11 cellular contexts compared by ENCODE assay signal in genomic region chr19:48443731-48444128, GRCh38. TPM values are rescaled to one million over a fixed set of nuclear protein-coding genes. Genes with fewer than 3 reads are reported as not detected.
DNase-seq lines count a peak whose midpoint lies in the region; ATAC-seq, FAIRE-seq and TF ChIP-seq lines count a peak whose summit lies in the region.
"Had no signal": no experiment of that assay in that cellular context is flagged by ENCODE, and none has a peak within 500 bp of the region (broad histone marks: within the 10 kb centered on the region; RNA-seq: fewer than 3 reads in every experiment).

No MANE protein-coding gene starts in this region.

- H3K79me2 ChIP-seq in K562 (ENCODE audit: control insufficient read depth, insufficient read depth, low read length): peaks cover 30% of the 10 kb centered on the region

- H2AFZ ChIP-seq in K562 (ENCODE audit: low read depth, low read length): no peak overlapping the region

- H3K9me3 ChIP-seq in HUES6 (ENCODE audit: control insufficient read depth, insufficient read depth, low read depth, low read length) (no peaks in the 10 kb centered on the region), K562 (replicated peaks; ENCODE audit: control insufficient read depth, insufficient read depth, low read depth, low read length) (no peaks in the 10 kb centered on the region)
- H3K9me3 ChIP-seq: SJSA1 had no signal

- DNase-seq in K562 (ENCODE audit: extremely low read depth in 1 of 4, low spot score in 3 of 4) (peak in 1 of 4 experiments; percentile 16), retina (peak; percentile 26)
- DNase-seq in NK-92 treated with Interleukin-12 subunit alpha and Interleukin-12 subunit beta, amount 100 ng/mL, for 24 hours (lab: John Stamatoyannopoulos, UW): no peak
- DNase-seq: activated CD8-positive, alpha-beta memory T cell treated with anti-CD3 and anti-CD28 coated beads for 24 hours; GDM1; NCI-H1694; occipital lobe had no signal

- ATAC-seq in K562 (no peak), GM21576 (IDR thresholded peaks at IDR 0.05; ENCODE audit: unreplicated experiment) (no peak), HG03135 (IDR thresholded peaks at IDR 0.05; ENCODE audit: unreplicated experiment) (no peak)

- no peak overlapping the region for H3K27ac ChIP-seq in HUES6 (ENCODE audit: low read depth, low read length)
- H3K27ac ChIP-seq in K562 (ENCODE audit: extremely low read depth, low read depth, low read length): no peak overlapping the region
- H3K27ac ChIP-seq: SJSA1 had no signal

- TF ChIP-seq CTCF in K562 (IDR thresholded peaks at IDR 0.05 in 2 of 3, conservative IDR thresholded peaks at IDR 0.05 in 1 of 3; ENCODE audit: insufficient read depth in 2 of 3, low read depth in 1 of 3, low read length in 3 of 3): no peak

- BruUV-seq in K562 (replicated peaks; lab: Mats Ljungman, UMichigan): no TSS peak

- no peak for TF ChIP-seq POLR2A in K562 (conservative IDR thresholded peaks at IDR 0.05)

- TF ChIP-seq RAD21 in K562 (CRISPR knock-in tag; conservative IDR thresholded peaks at IDR 0.05 in 1 of 2, IDR thresholded peaks at IDR 0.05 in 1 of 2): no peak

- WGBS in K562 (ENCODE audit: insufficient coverage, low coverage, missing lambda C conversion rate): 100% methylated on average over 2 of the region's 45 CpGs

- no peak for TF ChIP-seq EP300 in K562 (IDR thresholded peaks at IDR 0.05; ENCODE audit: low read length)

- peak overlapping the region; percentile 85; the same call in 1 of the 2 replicates for H3K4me3 ChIP-seq in HUES6 (ENCODE audit: low read depth, low read length)
- no peak overlapping the region for H3K4me3 ChIP-seq in K562
- H3K4me3 ChIP-seq: SJSA1 had no signal

- intact Hi-C loops in K562 (cut with micrococcal nuclease): no loop called here

- H3K9ac ChIP-seq in HUES6 (ENCODE audit: low read length) (no peak overlapping the region), K562 (ENCODE audit: insufficient read depth in 1 of 2, low read depth in 2 of 2, low read length in 2 of 2) (no peak overlapping the region)

- H3K4me1 ChIP-seq in HUES6 (ENCODE audit: control insufficient read depth, insufficient read depth, low read length) (peaks cover 7% of the 10 kb centered on the region), K562 (replicated peaks in 1 of 2; ENCODE audit: control insufficient read depth in 2 of 2, insufficient read depth in 2 of 2, low read length in 2 of 2) (peaks cover 12 to 14% of the 10 kb centered on the region in 2 experiments)

- H3K4me2 ChIP-seq in K562 (ENCODE audit: insufficient read depth, low read length): no peak overlapping the region

- no peak for FAIRE-seq in K562 (lab: Jason Lieb, UNC)

- H4K20me1 ChIP-seq in K562 (replicated peaks; ENCODE audit: control insufficient read depth, insufficient read depth, low read length): no peaks in the 10 kb centered on the region

- no peaks in the 10 kb centered on the region for H3K9me1 ChIP-seq in K562 (ENCODE audit: control insufficient read depth, insufficient read depth, low read length)

- peaks cover 19% of the 10 kb centered on the region; the same call in 1 of the 2 replicates for H3K27me3 ChIP-seq in HUES6 (ENCODE audit: control insufficient read depth, insufficient read depth, low read length)
- H3K27me3 ChIP-seq in K562 (ENCODE audit: control insufficient read depth in 2 of 2, insufficient read depth in 2 of 2, low read length in 2 of 2): no peaks in the 10 kb centered on the region

- CTCF ChIA-PET in K562 (lab: Yijun Ruan, JAX; ENCODE audit: low intra/inter-chr PET ratio): no interaction called here

- POLR2A ChIA-PET in K562 (lab: Yijun Ruan, JAX): no interaction called here

- peaks cover 32% of the 10 kb centered on the region for H3K36me3 ChIP-seq in HUES6 (ENCODE audit: control insufficient read depth, insufficient read depth, low read length)
- H3K36me3 ChIP-seq in K562 (ENCODE audit: control insufficient read depth, insufficient read depth, low read length): peaks cover 47% of the 10 kb centered on the region

- in situ Hi-C loops in K562 (cut with MboI): no loop called here

RNA-seq across cellular contexts. Expression of gene GRWD1, which starts 2.1 kb away (rescaled TPM):
- total RNA-seq in K562 (2011; cell fraction: chromatin; rRNA removed; ENCODE audit: low replicate concordance): 26.3 and 57.2 TPM in 2 replicates
- 42.0 and 43.3 TPM in 2 replicates for total RNA-seq in K562 (2011; cell fraction: nucleolus; rRNA removed)
- total RNA-seq in K562 (2011; cell fraction: nucleoplasm; rRNA removed): 29.6 and 33.7 TPM in 2 replicates
- 44.0 and 48.7 TPM in 2 replicates for total RNA-seq in K562 (2014; rRNA removed)
- total RNA-seq in K562 (2014; rRNA removed; fragmentation: Illumina TruSeq; extraction: Trizol): 20.4 and 21.2 TPM in 2 replicates
- total RNA-seq in K562 (2015; rRNA removed; fragmentation: Illumina TruSeq; extraction: Trizol): 47.2 and 50.6 TPM in 2 replicates
- total RNA-seq in K562 (2021): 87.2 and 88.2 TPM in 2 replicates
- 22.2 and 22.4 TPM in 2 replicates for polyA plus RNA-seq in K562 (2011; rRNA removed)
- polyA plus RNA-seq in K562 (2011; cell fraction: cytosol; rRNA removed): 20.0 and 52.3 TPM in 2 replicates
- 13.5 and 20.7 TPM in 2 replicates for polyA plus RNA-seq in K562 (2011; cell fraction: nucleus; rRNA removed)
- 26.6 and 47.2 TPM in 2 replicates for polyA plus RNA-seq in K562 (2012)
- 24.5 and 44.3 TPM in 2 replicates for polyA plus RNA-seq in K562 (2014; fragmentation: Illumina TruSeq; extraction: Trizol)
- 1 to 10 TPM; 1.5 to 2.6 TPM for polyA plus RNA-seq in K562 (2014; fragmentation: Nextera tagmentation; extraction: Ambion mirVana)
- polyA plus RNA-seq in K562 (2014; rRNA removed): 51.4 and 55.4 TPM in 2 replicates
- 11.4 and 14.9 TPM in 2 replicates for polyA minus RNA-seq in K562 (2011; rRNA and poly(A)+ RNA removed)
- 25.1 and 33.2 TPM in 2 replicates for polyA minus RNA-seq in K562 (2011; cell fraction: cytosol; rRNA and poly(A)+ RNA removed)
- polyA minus RNA-seq in K562 (2011; cell fraction: nucleus; rRNA and poly(A)+ RNA removed): 12.3 and 17.1 TPM in 2 replicates

RNA-seq across cellular contexts. Expression of gene KCNJ14, which starts 11.6 kb away (rescaled TPM):
- total RNA-seq in K562 (2011; cell fraction: chromatin; rRNA removed; ENCODE audit: low replicate concordance): 5.6 and 11.8 TPM in 2 replicates
- total RNA-seq in K562 (2011; cell fraction: nucleolus; rRNA removed): 6.8 and 8.0 TPM in 2 replicates
- total RNA-seq in K562 (2011; cell fraction: nucleoplasm; rRNA removed): 6.1 and 6.6 TPM in 2 replicates
- total RNA-seq in K562 (2014; rRNA removed): 0.18 and 0.41 TPM in 2 replicates
- 0.45 and 0.47 TPM in 2 replicates for total RNA-seq in K562 (2014; rRNA removed; fragmentation: Illumina TruSeq; extraction: Trizol)
- total RNA-seq in K562 (2015; rRNA removed; fragmentation: Illumina TruSeq; extraction: Trizol): 0.76 and 0.94 TPM in 2 replicates
- 1.4 and 1.6 TPM in 2 replicates for total RNA-seq in K562 (2021)
- polyA plus RNA-seq in K562 (2011; rRNA removed): 0.54 and 0.74 TPM in 2 replicates
- 0.37 and 0.38 TPM in 2 replicates for polyA plus RNA-seq in K562 (2011; cell fraction: cytosol; rRNA removed)
- polyA plus RNA-seq in K562 (2011; cell fraction: nucleus; rRNA removed): 2.4 and 2.6 TPM in 2 replicates
- 0.52 and 0.83 TPM in 2 replicates for polyA plus RNA-seq in K562 (2012)
- 0.46 and 0.49 TPM in 2 replicates for polyA plus RNA-seq in K562 (2014; fragmentation: Illumina TruSeq; extraction: Trizol)
- under 1 TPM; 0.15 to 0.38 TPM for polyA plus RNA-seq in K562 (2014; fragmentation: Nextera tagmentation; extraction: Ambion mirVana)
- polyA plus RNA-seq in K562 (2014; rRNA removed): 0.59 and 1.2 TPM in 2 replicates
- polyA minus RNA-seq in K562 (2011; rRNA and poly(A)+ RNA removed): 0.91 and 1.2 TPM in 2 replicates
- polyA minus RNA-seq in K562 (2011; cell fraction: cytosol; rRNA and poly(A)+ RNA removed): 1.0 and 1.3 TPM in 2 replicates
- polyA minus RNA-seq in K562 (2011; cell fraction: nucleus; rRNA and poly(A)+ RNA removed): 0.89 and 1.3 TPM in 2 replicates

RNA-seq across cellular contexts. Expression of gene CYTH2, which starts 25.4 kb away (rescaled TPM):
- 79.5 and 196 TPM in 2 replicates for total RNA-seq in K562 (2011; cell fraction: chromatin; rRNA removed; ENCODE audit: low replicate concordance)
- 87.7 and 88.8 TPM in 2 replicates for total RNA-seq in K562 (2011; cell fraction: nucleolus; rRNA removed)
- total RNA-seq in K562 (2011; cell fraction: nucleoplasm; rRNA removed): 87.0 and 108 TPM in 2 replicates
- total RNA-seq in K562 (2014; rRNA removed) (31.8 and 34.9 TPM in 2 replicates), K562 (2014; rRNA removed; fragmentation: Illumina TruSeq; extraction: Trizol) (14.7 and 15.9 TPM in 2 replicates), K562 (2015; rRNA removed; fragmentation: Illumina TruSeq; extraction: Trizol) (19.3 and 20.3 TPM in 2 replicates), K562 (2021) (37.8 and 43.8 TPM in 2 replicates)
- polyA plus RNA-seq in K562 (2011; rRNA removed) (23.8 and 34.3 TPM in 2 replicates), K562 (2014; fragmentation: Illumina TruSeq; extraction: Trizol) (31.5 and 33.7 TPM in 2 replicates), K562 (2014; fragmentation: Nextera tagmentation; extraction: Ambion mirVana) (1 to 10 TPM; 1.8 to 4.0 TPM), K562 (2014; rRNA removed) (38.1 and 45.2 TPM in 2 replicates)
- polyA plus RNA-seq in K562 (2011; cell fraction: cytosol; rRNA removed): 28.3 and 30.8 TPM in 2 replicates
- 96.2 and 120 TPM in 2 replicates for polyA plus RNA-seq in K562 (2011; cell fraction: nucleus; rRNA removed)
- polyA plus RNA-seq in K562 (2012): 34.7 and 66.7 TPM in 2 replicates
- polyA minus RNA-seq in K562 (2011; rRNA and poly(A)+ RNA removed): 22.5 and 23.2 TPM in 2 replicates
- 13.0 and 20.7 TPM in 2 replicates for polyA minus RNA-seq in K562 (2011; cell fraction: cytosol; rRNA and poly(A)+ RNA removed)
- polyA minus RNA-seq in K562 (2011; cell fraction: nucleus; rRNA and poly(A)+ RNA removed): 33.0 and 46.9 TPM in 2 replicates

RNA-seq across cellular contexts. Expression of gene GRIN2D, which starts 50.3 kb away (rescaled TPM):
- total RNA-seq in K562 (2011; cell fraction: chromatin; rRNA removed; ENCODE audit: low replicate concordance): 10.1 and 29.7 TPM in 2 replicates
- 20.7 and 23.5 TPM in 2 replicates for total RNA-seq in K562 (2011; cell fraction: nucleolus; rRNA removed)
- 16.9 and 17.3 TPM in 2 replicates for total RNA-seq in K562 (2011; cell fraction: nucleoplasm; rRNA removed)
- total RNA-seq in K562 (2014; rRNA removed) (4.7 and 5.3 TPM in 2 replicates), K562 (2014; rRNA removed; fragmentation: Illumina TruSeq; extraction: Trizol) (0.86 and 0.98 TPM in 2 replicates), K562 (2015; rRNA removed; fragmentation: Illumina TruSeq; extraction: Trizol) (1.8 and 2.7 TPM in 2 replicates), K562 (2021) (24.7 and 31.5 TPM in 2 replicates)
- polyA plus RNA-seq in K562 (2011; rRNA removed) (0.95 and 2.5 TPM in 2 replicates), K562 (2014; fragmentation: Illumina TruSeq; extraction: Trizol) (7.5 and 12.0 TPM in 2 replicates), K562 (2014; fragmentation: Nextera tagmentation; extraction: Ambion mirVana) (under 1 TPM; 0.32 to 0.55 TPM), K562 (2014; rRNA removed) (5.3 and 5.6 TPM in 2 replicates)
- polyA plus RNA-seq in K562 (2011; cell fraction: cytosol; rRNA removed): 2.4 and 3.0 TPM in 2 replicates
- 10.1 and 14.4 TPM in 2 replicates for polyA plus RNA-seq in K562 (2011; cell fraction: nucleus; rRNA removed)
- 12.9 and 14.4 TPM in 2 replicates for polyA plus RNA-seq in K562 (2012)
- 1.9 and 2.3 TPM in 2 replicates for polyA minus RNA-seq in K562 (2011; rRNA and poly(A)+ RNA removed)
- polyA minus RNA-seq in K562 (2011; cell fraction: cytosol; rRNA and poly(A)+ RNA removed): 15.0 and 18.7 TPM in 2 replicates
- polyA minus RNA-seq in K562 (2011; cell fraction: nucleus; rRNA and poly(A)+ RNA removed): 7.8 and 8.8 TPM in 2 replicates

RNA-seq across cellular contexts. Expression of gene KDELR1, which starts 52.4 kb away (rescaled TPM):
- 108 and 202 TPM in 2 replicates for total RNA-seq in K562 (2011; cell fraction: chromatin; rRNA removed; ENCODE audit: low replicate concordance)
- total RNA-seq in K562 (2011; cell fraction: nucleolus; rRNA removed): 194 and 232 TPM in 2 replicates
- 218 and 234 TPM in 2 replicates for total RNA-seq in K562 (2011; cell fraction: nucleoplasm; rRNA removed)
- 54.2 and 66.1 TPM in 2 replicates for total RNA-seq in K562 (2014; rRNA removed)
- total RNA-seq in K562 (2014; rRNA removed; fragmentation: Illumina TruSeq; extraction: Trizol): 49.1 and 52.5 TPM in 2 replicates
- total RNA-seq in K562 (2015; rRNA removed; fragmentation: Illumina TruSeq; extraction: Trizol): 58.5 and 60.6 TPM in 2 replicates
- total RNA-seq in K562 (2021): 133 and 138 TPM in 2 replicates
- 82.9 and 185 TPM in 2 replicates for polyA plus RNA-seq in K562 (2011; rRNA removed)
- polyA plus RNA-seq in K562 (2011; cell fraction: cytosol; rRNA removed): 130 and 145 TPM in 2 replicates
- polyA plus RNA-seq in K562 (2011; cell fraction: nucleus; rRNA removed): 95.0 and 123 TPM in 2 replicates
- polyA plus RNA-seq in K562 (2012): 104 and 182 TPM in 2 replicates
- polyA plus RNA-seq in K562 (2014; fragmentation: Illumina TruSeq; extraction: Trizol): 165 and 185 TPM in 2 replicates
- 10 to 100 TPM in 1 of 2 experiments, 1 to 10 TPM in 1; 6.1 to 11.1 TPM for polyA plus RNA-seq in K562 (2014; fragmentation: Nextera tagmentation; extraction: Ambion mirVana)
- polyA plus RNA-seq in K562 (2014; rRNA removed): 75.0 and 76.4 TPM in 2 replicates
- polyA minus RNA-seq in K562 (2011; rRNA and poly(A)+ RNA removed): 42.4 and 68.6 TPM in 2 replicates
- polyA minus RNA-seq in K562 (2011; cell fraction: cytosol; rRNA and poly(A)+ RNA removed): 60.7 and 117 TPM in 2 replicates
- polyA minus RNA-seq in K562 (2011; cell fraction: nucleus; rRNA and poly(A)+ RNA removed): 10.4 and 21.3 TPM in 2 replicates
